In the genomic region with DNA sequence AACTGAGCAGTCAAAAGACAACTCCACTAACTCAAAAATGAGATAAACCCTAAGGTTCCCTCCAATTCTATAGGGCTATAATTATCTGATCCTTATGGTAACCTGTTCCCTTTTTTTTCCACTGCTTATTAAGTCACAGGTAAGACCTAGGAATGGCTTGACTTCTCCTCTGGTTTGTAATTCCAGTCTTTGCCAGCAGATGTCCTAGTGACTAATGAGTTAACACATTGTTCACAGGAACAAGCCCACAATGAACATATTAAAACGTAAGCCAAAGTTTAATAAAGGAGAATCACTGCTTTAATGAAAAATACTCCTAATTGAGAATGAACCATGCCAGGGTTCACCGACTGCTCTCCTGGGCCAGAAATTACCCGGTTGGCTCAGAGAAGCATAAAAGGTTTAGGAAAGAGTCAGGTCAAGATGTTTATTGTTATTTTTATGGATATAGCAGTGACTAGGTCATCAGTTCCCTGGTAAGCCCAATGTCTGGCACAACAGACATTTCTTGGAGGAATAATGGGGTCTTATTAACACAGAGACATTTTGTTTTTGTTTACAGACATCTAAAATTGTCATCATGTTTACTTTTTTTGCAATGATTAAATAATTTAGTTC, we compare ENCODE assay signal across 8 cellular contexts.
A peak's percentile ranks its signal among the peaks of the same experiment; 100 is the strongest.
DNase-seq lines count a peak whose midpoint lies in the region; ATAC-seq, FAIRE-seq and TF ChIP-seq lines count a peak whose summit lies in the region.

No MANE protein-coding gene starts in this region.

- H3K27ac ChIP-seq in brain microvascular endothelial cell: no peak overlapping the region

- H3K36me3 ChIP-seq in brain microvascular endothelial cell (replicated peaks) (no peaks in the 10 kb centered on the region), kidney epithelial cell (ENCODE audit: control insufficient read depth, insufficient read depth, low read length) (no peaks in the 10 kb centered on the region)

- peak; percentile 80 for FAIRE-seq in RCC 7860 (lab: Jason Lieb, UNC)

- POLR2A ChIA-PET in activated CD4-positive, alpha-beta T cell treated with anti-CD3 and anti-CD28 coated beads for 36 hours (lab: Charles Lee): no interaction called here

- H3K9me3 Mint-ChIP-seq in activated CD4-positive, alpha-beta T cell treated with anti-CD3 and anti-CD28 coated beads for 36 hours (ENCODE audit: low read depth): no peaks in the 10 kb centered on the region

- no peaks in the 10 kb centered on the region for H3K36me3 Mint-ChIP-seq in activated CD4-positive, alpha-beta T cell treated with anti-CD3 and anti-CD28 coated beads for 36 hours (ENCODE audit: low read depth)

- no peak overlapping the region for H3K4me3 Mint-ChIP-seq in activated CD4-positive, alpha-beta T cell treated with anti-CD3 and anti-CD28 coated beads for 36 hours

- H3K27me3 Mint-ChIP-seq in activated CD4-positive, alpha-beta T cell treated with anti-CD3 and anti-CD28 coated beads for 36 hours: no peaks in the 10 kb centered on the region

- intact Hi-C loops in activated CD4-positive, alpha-beta T cell treated with anti-CD3 and anti-CD28 coated beads for 36 hours (cut with DNase I, micrococcal nuclease): loop anchor here (1.0 kb wide), 3 partner anchors 120 to 298 kb away; a partner anchor contains a TSS

- TF ChIP-seq CTCF in brain microvascular endothelial cell (IDR thresholded peaks at IDR 0.05; ENCODE audit: low read depth, low read length, missing control alignments) (peak; percentile 65), kidney epithelial cell (IDR thresholded peaks at IDR 0.05; ENCODE audit: insufficient read depth, low read length, poor library complexity, severe bottlenecking) (peak; percentile 68)

- CTCF ChIA-PET in activated CD4-positive, alpha-beta T cell treated with anti-CD3 and anti-CD28 coated beads for 36 hours (lab: Charles Lee): interaction anchor here (0.6 to 1.5 kb wide), 3 partner anchors 40 to 209 kb away, joined by 3 read pairs; no protein-coding TSS in a partner anchor

- H3K27ac Mint-ChIP-seq in activated CD4-positive, alpha-beta T cell treated with anti-CD3 and anti-CD28 coated beads for 36 hours: no peak overlapping the region

- no peaks in the 10 kb centered on the region for H3K4me1 Mint-ChIP-seq in activated CD4-positive, alpha-beta T cell treated with anti-CD3 and anti-CD28 coated beads for 36 hours

- no peaks in the 10 kb centered on the region for H3K27me3 ChIP-seq in brain microvascular endothelial cell (replicated peaks)
- H3K27me3 ChIP-seq in kidney epithelial cell (ENCODE audit: control insufficient read depth, insufficient read depth, low read length): no peaks in the 10 kb centered on the region

- H3K4me3 ChIP-seq in brain microvascular endothelial cell (ENCODE audit: low read depth, low read length) (no peak overlapping the region), kidney epithelial cell (ENCODE audit: low read depth, low read length) (no peak overlapping the region)

- DNase-seq in activated CD4-positive, alpha-beta T cell treated with anti-CD3 and anti-CD28 coated beads for 36 hours: peak; percentile 46
- DNase-seq in activated CD4-positive, alpha-beta T cell treated with anti-CD3 and anti-CD28 coated beads for 1 hour: no peak
- peak; percentile 74 to 80 for DNase-seq in Kasumi-1 (lab: John Stamatoyannopoulos, UW)
- DNase-seq in RCC 7860 (ENCODE audit: low spot score): peak; percentile 42
- DNase-seq in brain microvascular endothelial cell: peak; percentile 68
- DNase-seq in kidney epithelial cell (ENCODE audit: low read depth): peak; percentile 25
- peak; percentile 28 for DNase-seq in stromal cell of bone marrow (ENCODE audit: low read depth)

- peak; percentile 65 for ATAC-seq in activated CD4-positive, alpha-beta T cell treated with anti-CD3 and anti-CD28 coated beads for 36 hours
- ATAC-seq in GM21576 (IDR thresholded peaks at IDR 0.05; ENCODE audit: unreplicated experiment): peak; percentile 86

- in situ Hi-C loops in brain microvascular endothelial cell (cut with HindIII; ENCODE audit: low pct_ligation_motif_present, low sequenced_read_pairs): no loop called here
